ENCODE assay signal across 8 cellular contexts in genomic region chr1:231866392-231867331, GRCh38.
DNase-seq lines count a peak whose midpoint lies in the region; ATAC-seq, FAIRE-seq and TF ChIP-seq lines count a peak whose summit lies in the region.

No MANE protein-coding gene starts in this region.

- no TSS peak for BruUV-seq in Panc1 (replicated peaks; lab: Mats Ljungman, UMichigan)

- ATAC-seq in Panc1 = no peak
- no peak for ATAC-seq in stimulated activated memory B cell treated with anti-CD40 and anti-IgM and Interleukin-4, amounts not matched to agents 10 μg/mL and 1 μg/mL and 100 μg/mL, for 72 hours

- H3K4me3 ChIP-seq in Panc1 (ENCODE audit: low read depth in 2 of 2, low read length in 2 of 2) (no peak overlapping the region), fibroblast of villous mesenchyme (ENCODE audit: low read depth, low read length) (no peak overlapping the region), ovary (no peak overlapping the region)

- H3K27me3 Mint-ChIP-seq in stimulated activated memory B cell treated with anti-CD40 and anti-IgM and Interleukin-4, amounts not matched to agents 10 μg/mL and 1 μg/mL and 100 μg/mL, for 72 hours = no peaks in the 10 kb centered on the region

- H3K4me1 Mint-ChIP-seq in stimulated activated memory B cell treated with anti-CD40 and anti-IgM and Interleukin-4, amounts not matched to agents 10 μg/mL and 1 μg/mL and 100 μg/mL, for 72 hours = peaks cover 10% of the 10 kb centered on the region

- no peaks in the 10 kb centered on the region for H3K36me3 ChIP-seq in Panc1 (ENCODE audit: control insufficient read depth, insufficient read depth, low read length)
- H3K36me3 ChIP-seq in ovary = no peaks in the 10 kb centered on the region

- peaks cover 3% of the 10 kb centered on the region for H3K9me3 Mint-ChIP-seq in stimulated activated memory B cell treated with anti-CD40 and anti-IgM and Interleukin-4, amounts not matched to agents 10 μg/mL and 1 μg/mL and 100 μg/mL, for 72 hours

- 31 to 34% (median 34%) methylated on average over 18 of the region's 18 CpGs for WGBS in ovary, 3 donors

- peak; percentile 88 for TF ChIP-seq CTCF in Panc1 (IDR thresholded peaks at IDR 0.05)
- TF ChIP-seq CTCF in fibroblast of villous mesenchyme (IDR thresholded peaks at IDR 0.05; ENCODE audit: insufficient read depth, low read depth, low read length) = peak; percentile 84
- TF ChIP-seq CTCF in ovary (IDR thresholded peaks at IDR 0.05) = peak; percentile 70 to 75 (median 74)

- H3K9me3 ChIP-seq in Panc1 (ENCODE audit: control insufficient read depth, insufficient read depth, low read depth, low read length) = no peaks in the 10 kb centered on the region
- no peaks in the 10 kb centered on the region for H3K9me3 ChIP-seq in ovary

- peak; percentile 69 for DNase-seq in COLO829 (ENCODE audit: low spot score)
- peak; percentile 27 for DNase-seq in HT1080 (ENCODE audit: low read depth)
- peak; percentile 35 for DNase-seq in Panc1 (ENCODE audit: low read depth, low spot score)
- DNase-seq in activated T-helper 1 cell treated with anti-CD3 and anti-CD28 coated beads, Interleukin-2, amount 50 U/mL, for 16 hours (ENCODE audit: low read depth in 1 of 2, low spot score in 1 of 2) = peak; percentile 25 to 33
- DNase-seq in fibroblast of villous mesenchyme (ENCODE audit: low read depth) = peak; percentile 69
- DNase-seq in ovary = peak; percentile 47 to 73 (median 70)
- DNase-seq in urothelium cell line (ENCODE audit: low spot score) = peak; percentile 49

- H3K27ac Mint-ChIP-seq in stimulated activated memory B cell treated with anti-CD40 and anti-IgM and Interleukin-4, amounts not matched to agents 10 μg/mL and 1 μg/mL and 100 μg/mL, for 72 hours = no peak overlapping the region

- H3K27me3 ChIP-seq in Panc1 (ENCODE audit: control insufficient read depth, insufficient read depth, low read length) (no peaks in the 10 kb centered on the region), ovary (no peaks in the 10 kb centered on the region)

- POLR2A ChIA-PET in Panc1 (lab: Charles Lee) = no interaction called here

- no peak for TF ChIP-seq EP300 in ovary (IDR thresholded peaks at IDR 0.05)

- TF ChIP-seq POLR2A in ovary (IDR thresholded peaks at IDR 0.05) = no peak

- H3K27ac ChIP-seq in Panc1 (ENCODE audit: low read length) (no peak overlapping the region), ovary (peak overlapping the region in 1 of 2 donors; percentile 60)

- H3K4me1 ChIP-seq in Panc1 (ENCODE audit: control insufficient read depth, insufficient read depth, low read length) = no peaks in the 10 kb centered on the region
- peaks cover 8% of the 10 kb centered on the region for H3K4me1 ChIP-seq in ovary (ENCODE audit: insufficient read depth)

- H3K36me3 Mint-ChIP-seq in stimulated activated memory B cell treated with anti-CD40 and anti-IgM and Interleukin-4, amounts not matched to agents 10 μg/mL and 1 μg/mL and 100 μg/mL, for 72 hours = no peaks in the 10 kb centered on the region

- CTCF ChIA-PET in Panc1 (lab: Charles Lee) = interaction anchor here (1.1 kb wide), 1 partner anchor 102 kb away, joined by 3 read pairs; no protein-coding TSS in a partner anchor

- no peak overlapping the region for H3K4me3 Mint-ChIP-seq in stimulated activated memory B cell treated with anti-CD40 and anti-IgM and Interleukin-4, amounts not matched to agents 10 μg/mL and 1 μg/mL and 100 μg/mL, for 72 hours

- in situ Hi-C loops in Panc1 (cut with HindIII; ENCODE audit: low pct_unique_long_range_greater_than_20kb, low sequenced_read_pairs) = no loop called here

- intact Hi-C loops in Panc1 (cut with micrococcal nuclease; ENCODE audit: unreplicated experiment) (loop anchor here (2.0 kb wide), 1 partner anchor 762 kb away; no protein-coding TSS in a partner anchor), ovary (cut with DNase I) (loop anchor here in 2 of 4 donors (5.0 to 10.0 kb wide), 3 partner anchors 112 to 768 kb away; partner anchors contain the start of gene SIPA1L2 (in 1 of the 2))

- FAIRE-seq in urothelium cell line (lab: Jason Lieb, UNC) = no peak
